ENCODE assay signal across 9 cellular contexts in the genomic region with DNA sequence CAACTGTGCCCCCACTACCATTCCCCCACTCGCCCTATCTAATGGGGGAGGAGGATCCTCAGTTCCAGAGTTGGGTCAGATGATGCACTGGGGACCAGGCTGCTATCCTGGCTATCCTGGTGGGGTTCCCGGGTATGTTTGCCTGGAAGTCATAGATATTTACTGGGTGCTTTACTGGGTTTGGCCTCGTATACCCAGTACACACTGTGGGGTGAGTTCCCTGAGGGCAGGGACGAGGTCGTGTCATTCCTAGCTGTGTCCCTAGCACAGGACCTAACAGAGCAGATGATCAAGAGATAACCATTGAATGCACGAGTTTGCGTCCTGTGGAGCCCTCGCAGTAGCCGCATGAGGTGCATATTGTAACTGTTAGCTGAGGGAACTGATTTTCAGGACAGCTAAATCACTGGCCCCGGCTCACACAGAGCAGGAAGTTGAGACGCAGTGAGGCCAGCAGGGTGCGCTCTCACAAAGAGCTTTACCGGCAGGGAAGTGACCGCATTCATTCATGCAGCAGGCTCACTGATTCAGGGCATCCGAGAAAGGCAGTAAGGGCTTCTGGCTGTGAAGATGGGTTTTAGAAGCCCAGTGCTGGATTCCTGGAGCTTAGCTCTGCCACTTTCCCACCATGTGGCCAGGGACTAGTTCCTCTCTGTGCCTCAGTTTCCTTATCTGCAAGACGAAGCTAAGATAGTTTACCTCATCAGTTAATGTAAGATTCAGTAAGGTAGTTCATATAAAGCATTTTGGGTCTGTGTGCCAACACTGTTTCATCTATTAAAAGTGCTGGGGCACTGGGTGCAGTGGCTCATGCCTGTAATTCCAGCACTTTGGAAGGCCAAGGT. TPM values are rescaled to one million over a fixed set of nuclear protein-coding genes. Genes with fewer than 3 reads are reported as not detected.
A peak's percentile ranks its signal among the peaks of the same experiment; 100 is the strongest.
DNase-seq lines count a peak whose midpoint lies in the region; ATAC-seq and TF ChIP-seq lines count a peak whose summit lies in the region.
"Had no signal": no experiment of that assay in that cellular context is flagged by ENCODE, and none has a peak within 500 bp of the region (broad histone marks: within the 10 kb centered on the region; RNA-seq: fewer than 3 reads in every experiment).

No MANE protein-coding gene starts in this region.

- H3K27ac ChIP-seq in colonic mucosa, result no peak overlapping the region

- H3K27me3 ChIP-seq in Caco-2 (replicated peaks; ENCODE audit: control insufficient read depth, insufficient read depth, low read length) (no peaks in the 10 kb centered on the region), colonic mucosa (no peaks in the 10 kb centered on the region)

- TF ChIP-seq CTCF in Caco-2 (IDR thresholded peaks at IDR 0.05; ENCODE audit: insufficient read depth in 1 of 2, low read depth in 1 of 2, low read length in 1 of 2, severe bottlenecking in 1 of 2, unreplicated experiment in 1 of 2) (peak; percentile 70 to 75), colonic mucosa (IDR thresholded peaks at IDR 0.05) (peak; percentile 61), mesothelial cell of epicardium (IDR thresholded peaks at IDR 0.05; ENCODE audit: unreplicated experiment) (peak; percentile 59)

- H3K4me1 ChIP-seq in Caco-2 (no peaks in the 10 kb centered on the region), colonic mucosa (no peaks in the 10 kb centered on the region)

- H3K4me1 Mint-ChIP-seq in Caco-2 (ENCODE audit: low read depth, unreplicated experiment) (peaks cover 8% of the 10 kb centered on the region), mesothelial cell of epicardium (peaks cover 6% of the 10 kb centered on the region)

- H3K9ac ChIP-seq in colonic mucosa (ENCODE audit: low read depth in 2 of 2, low read length in 2 of 2), result no peak overlapping the region

- CTCF ChIA-PET in Caco-2 (lab: Charles Lee), result interaction anchor here (0.5 to 1.5 kb wide), 16 partner anchors 10 to 411 kb away, joined by 3 to 16 read pairs (median 5); partner anchors contain the start of gene CGB7

- DNase-seq in Caco-2 (peak; percentile 59 to 76), KBM-7 (peak; percentile 70), colonic mucosa (peak; percentile 66), mesothelial cell of epicardium (ENCODE audit: low spot score in 2 of 2, unreplicated experiment in 2 of 2) (peak in 1 of 2 experiments; percentile 71), HPDE6-E6E7 (ENCODE audit: extremely low spot score) (no peak)
- peak; percentile 73 for DNase-seq in stimulated activated naive CD8-positive, alpha-beta T cell treated with anti-CD3 and anti-CD28 coated beads, Interleukin-15, Interleukin-2, amounts not matched to agents 100 U/mL and 50 U/mL, for 24 hours

- POLR2A ChIA-PET in Caco-2 (lab: Charles Lee), result interaction anchor here (0.5 to 0.9 kb wide), 3 partner anchors 8 to 40 kb away, joined by 3 read pairs; no protein-coding TSS in a partner anchor

- no peak overlapping the region for H3K4me3 Mint-ChIP-seq in Caco-2 (ENCODE audit: unreplicated experiment)
- H3K4me3 Mint-ChIP-seq in mesothelial cell of epicardium, result no peak overlapping the region

- H3K27me3 Mint-ChIP-seq in Caco-2 (ENCODE audit: insufficient read depth, unreplicated experiment) (no peaks in the 10 kb centered on the region), mesothelial cell of epicardium (ENCODE audit: low read depth) (no peaks in the 10 kb centered on the region)

- peak; percentile 77 to 86 for ATAC-seq in activated CD4-positive, CD25-positive, alpha-beta regulatory T cell treated with anti-CD3 and anti-CD28 coated beads, Interleukin-2, amount 50 U/mL, for 24 hours
- peak; percentile 77 for ATAC-seq in stimulated activated naive CD8-positive, alpha-beta T cell treated with anti-CD3 and anti-CD28 coated beads, Interleukin-15, Interleukin-2, amounts not matched to agents 100 U/mL and 50 U/mL, for 24 hours
- no peak for ATAC-seq in GM21390 (IDR thresholded peaks at IDR 0.05; ENCODE audit: unreplicated experiment)

- in situ Hi-C loops in KBM-7 (cut with MboI; ENCODE audit: low pct_unique_long_range_greater_than_20kb, low sequenced_read_pairs), result no loop called here

- H3K27ac Mint-ChIP-seq in Caco-2 (ENCODE audit: unreplicated experiment) (no peak overlapping the region), mesothelial cell of epicardium (peak overlapping the region; percentile 12)

- intact Hi-C loops in Caco-2 (cut with micrococcal nuclease; ENCODE audit: unreplicated experiment), result loop anchor here (2.0 to 10.0 kb wide), 2 partner anchors 19 to 225 kb away; no protein-coding TSS in a partner anchor
- intact Hi-C loops in colonic mucosa (cut with DNase I), result no loop called here

- H3K9me3 Mint-ChIP-seq in Caco-2 (ENCODE audit: unreplicated experiment), result no peaks in the 10 kb centered on the region
- H3K9me3 Mint-ChIP-seq in mesothelial cell of epicardium, result no peaks in the 10 kb centered on the region

- H3K9me3 ChIP-seq in Caco-2 (no peaks in the 10 kb centered on the region), colonic mucosa (no peaks in the 10 kb centered on the region)

- H3K36me3 ChIP-seq in Caco-2 (ENCODE audit: control insufficient read depth, insufficient read depth, low read length) (no peaks in the 10 kb centered on the region; the same call in 1 of the 2 replicates), colonic mucosa (no peaks in the 10 kb centered on the region)

- BruUV-seq in Caco-2 (replicated peaks; lab: Mats Ljungman, UMichigan), result no TSS peak

- H3K36me3 Mint-ChIP-seq in Caco-2 (ENCODE audit: insufficient read depth, unreplicated experiment), result peaks cover 60% of the 10 kb centered on the region
- H3K36me3 Mint-ChIP-seq in mesothelial cell of epicardium, result peaks cover 15% of the 10 kb centered on the region

- H3K4me3 ChIP-seq in Caco-2 (ENCODE audit: low read depth, low read length), result no peak overlapping the region
- H3K4me3 ChIP-seq in colonic mucosa, result no peak overlapping the region

RNA-seq across cellular contexts. Expression of gene RUVBL2, which starts 6.0 kb away (rescaled TPM):
- total RNA-seq in Caco-2 (2022) (165 and 172 TPM in 2 replicates), colonic mucosa (100 to 1,000 TPM in 1 of 2 donors, 10 to 100 TPM in 1; 54.1 to 151 TPM), mesothelial cell of epicardium (62.2 to 67.5 TPM (median 64.2 TPM) in 3 replicates)

RNA-seq across cellular contexts. Expression of gene GYS1, which starts 6.6 kb away (rescaled TPM):
- total RNA-seq in Caco-2 (2022) (62.7 and 65.3 TPM in 2 replicates), colonic mucosa (10 to 100 TPM; 48.8 to 54.7 TPM), mesothelial cell of epicardium (53.6 to 60.5 TPM (median 58.8 TPM) in 3 replicates)

RNA-seq across cellular contexts. Expression of gene LHB, which starts 17.2 kb away (rescaled TPM):
- total RNA-seq in Caco-2 (2022), result 0.68 TPM in 1 of 2 replicates, not detected in the other
- total RNA-seq in colonic mucosa, result not detected
- not detected in 3 replicates for total RNA-seq in mesothelial cell of epicardium
- total RNA-seq: urinary bladder had no signal

RNA-seq across cellular contexts. Expression of gene CGB3, which starts 24.4 kb away (rescaled TPM):
- total RNA-seq in Caco-2 (2022) (not detected in 2 replicates), colonic mucosa (not detected), mesothelial cell of epicardium (not detected in 3 replicates)
- total RNA-seq: urinary bladder had no signal

RNA-seq across cellular contexts. Expression of gene CGB2, which starts 32.0 kb away (rescaled TPM):
- not detected in 2 replicates for total RNA-seq in Caco-2 (2022)
- not detected for total RNA-seq in colonic mucosa
- 0.71 to 4.7 TPM (median 1.2 TPM) in 3 replicates for total RNA-seq in mesothelial cell of epicardium
- total RNA-seq: urinary bladder had no signal
